In genomic region chr16:70572926-70573270, GRCh38 we compare ENCODE assay signal across 14 cellular contexts. TPM values are rescaled to one million over a fixed set of nuclear protein-coding genes. Genes with fewer than 3 reads are reported as not detected.
DNase-seq lines count a peak whose midpoint lies in the region; ATAC-seq and TF ChIP-seq lines count a peak whose summit lies in the region.
"Had no signal": no experiment of that assay in that cellular context is flagged by ENCODE, and none has a peak within 500 bp of the region (broad histone marks: within the 10 kb centered on the region; RNA-seq: fewer than 3 reads in every experiment).

No MANE protein-coding gene starts in this region.

- no peak overlapping the region for H3K4me2 ChIP-seq in MM.1S (ENCODE audit: low read depth, low read length)

- H3K9ac ChIP-seq in MM.1S (ENCODE audit: low read length) (no peak overlapping the region), liver (ENCODE audit: low read depth in 1 of 2, low read length in 2 of 2) (no peak overlapping the region)

- no peak overlapping the region for H2AFZ ChIP-seq in MM.1S (ENCODE audit: low read length)

- TF ChIP-seq CTCF in MM.1S (IDR thresholded peaks at IDR 0.05; ENCODE audit: low read length): no peak
- no peak for TF ChIP-seq CTCF in ascending aorta (IDR thresholded peaks at IDR 0.05)
- TF ChIP-seq CTCF in liver (IDR thresholded peaks at IDR 0.05; ENCODE audit: low read depth, low read length, missing input control): no peak
- no peak for TF ChIP-seq CTCF in stomach (IDR thresholded peaks at IDR 0.05)

- intact Hi-C loops in ascending aorta (cut with DNase I) (loop anchor here (5.0 to 10.0 kb wide), 2 partner anchors 46 to 172 kb away; no protein-coding TSS in a partner anchor), stomach (cut with DNase I; ENCODE audit: low total_unique reads) (no loop called here), left colon (cut with DNase I, micrococcal nuclease) (no loop called here)

- H3K79me2 ChIP-seq in MM.1S (ENCODE audit: low read length): peaks cover 50% of the 10 kb centered on the region

- no peaks in the 10 kb centered on the region for H3K27me3 ChIP-seq in MM.1S (replicated peaks; ENCODE audit: insufficient read depth, low read length)
- no peaks in the 10 kb centered on the region for H3K27me3 ChIP-seq in ascending aorta
- no peaks in the 10 kb centered on the region for H3K27me3 ChIP-seq in liver (ENCODE audit: control insufficient read depth in 4 of 4, insufficient read depth in 4 of 4, low read length in 3 of 4)
- H3K27me3 ChIP-seq in stomach: no peaks in the 10 kb centered on the region

- no peak for DNase-seq in MM.1S
- DNase-seq in ascending aorta (ENCODE audit: low spot score in 2 of 2): no peak
- DNase-seq in stomach: no peak
- DNase-seq in T-helper 1 cell: no peak
- no peak for DNase-seq in cortex of kidney (lab: John Stamatoyannopoulos, UW)
- DNase-seq in left colon: no peak
- DNase-seq: activated CD4-positive, alpha-beta T cell treated with anti-CD3 and anti-CD28 coated beads for 4 hours; activated naive CD4-positive, alpha-beta T cell treated with Interleukin-2 at 50 U/mL for 16 hours; GOT3; midbrain; NCI-H146; NCI-H774 had no signal

- H3F3A ChIP-seq in MM.1S (ENCODE audit: insufficient read depth, low read length): peaks cover 43% of the 10 kb centered on the region

- 78% methylated on average over 2 of the region's 2 CpGs for WGBS in liver
- 70 to 87% (median 77%) methylated on average over 2 of the region's 2 CpGs for WGBS in stomach, 5 donors

- H4K20me1 ChIP-seq in MM.1S (ENCODE audit: insufficient read depth, low read length): peaks cover 8% of the 10 kb centered on the region; the same call in 1 of the 2 replicates

- TF ChIP-seq EP300 in stomach (IDR thresholded peaks at IDR 0.05): no peak

- H3K4me1 ChIP-seq in MM.1S (ENCODE audit: low read length): peaks cover 65% of the 10 kb centered on the region
- H3K4me1 ChIP-seq in ascending aorta: peaks cover 9 to 39% of the 10 kb centered on the region in 2 donors
- peaks cover 0 to 5% (median 3%) of the 10 kb centered on the region in 4 donors for H3K4me1 ChIP-seq in liver (ENCODE audit: control insufficient read depth in 4 of 4, insufficient read depth in 4 of 4, low read length in 3 of 4)
- H3K4me1 ChIP-seq in stomach: peaks cover 5 to 48% (median 27%) of the 10 kb centered on the region in 4 donors

- TF ChIP-seq POLR2A in stomach (IDR thresholded peaks at IDR 0.05): no peak

- peaks cover 35% of the 10 kb centered on the region for H3K36me3 ChIP-seq in MM.1S (replicated peaks; ENCODE audit: insufficient read depth, low read length)
- peaks cover 47% of the 10 kb centered on the region in 2 donors for H3K36me3 ChIP-seq in ascending aorta
- H3K36me3 ChIP-seq in liver (ENCODE audit: control insufficient read depth in 4 of 4, insufficient read depth in 3 of 4, low read depth in 1 of 4, low read length in 3 of 4): peaks cover 12 to 55% (median 48%) of the 10 kb centered on the region in 4 donors
- peaks cover 50 to 76% (median 74%) of the 10 kb centered on the region in 4 donors for H3K36me3 ChIP-seq in stomach

- no peak for TF ChIP-seq RAD21 in liver (IDR thresholded peaks at IDR 0.05)

- no peak for ATAC-seq in GM21367 (IDR thresholded peaks at IDR 0.05; ENCODE audit: unreplicated experiment)
- ATAC-seq in left colon: no peak

- H3K4me3 ChIP-seq in MM.1S (ENCODE audit: low read length): no peak overlapping the region
- H3K4me3 ChIP-seq in ascending aorta: no peak overlapping the region
- H3K4me3 ChIP-seq in liver (ENCODE audit: low read depth in 1 of 3, low read length in 3 of 3): no peak overlapping the region
- no peak overlapping the region for H3K4me3 ChIP-seq in stomach

- H3K9me2 ChIP-seq in MM.1S (replicated peaks; ENCODE audit: insufficient read depth, low read length): no peaks in the 10 kb centered on the region

- peak overlapping the region; percentile 17; the same call in 1 of the 2 replicates for H3K27ac ChIP-seq in MM.1S (ENCODE audit: low read length)
- H3K27ac ChIP-seq in ascending aorta: peak overlapping the region; percentile 72 to 79
- peak overlapping the region; percentile 31 to 43 for H3K27ac ChIP-seq in liver (ENCODE audit: low read depth in 1 of 2, low read length in 2 of 2)
- peak overlapping the region in 3 of 5 donors; percentile 51 to 66 (median 60) for H3K27ac ChIP-seq in stomach

- H3K9me3 ChIP-seq in MM.1S (replicated peaks; ENCODE audit: insufficient read depth, low read length) (no peaks in the 10 kb centered on the region), ascending aorta (no peaks in the 10 kb centered on the region), liver (ENCODE audit: control insufficient read depth in 4 of 4, low read length in 3 of 4) (no peaks in the 10 kb centered on the region), stomach (no peaks in the 10 kb centered on the region)

TF ChIP-seq in liver, 16 proteins besides CTCF, POLR2A, EP300 and RAD21:
- TF ChIP-seq EGR1 (IDR thresholded peaks at IDR 0.05; ENCODE audit: low read depth in 2 of 2): no peak
- TF ChIP-seq ZBTB33 (IDR thresholded peaks at IDR 0.05): no peak
- TF ChIP-seq HNF4G (IDR thresholded peaks at IDR 0.05): no peak
- TF ChIP-seq MAX (IDR thresholded peaks at IDR 0.05): no peak
- no peak for TF ChIP-seq TAF1 (conservative IDR thresholded peaks at IDR 0.05)

RNA-seq across cellular contexts. Expression of gene SF3B3, which starts 49.3 kb away (rescaled TPM):
- 31.2 TPM for total RNA-seq in ascending aorta
- 10 to 100 TPM; 56.6 to 77.8 TPM for total RNA-seq in liver
- 10 to 100 TPM; 38.9 to 49.8 TPM for polyA plus RNA-seq in liver
- total RNA-seq in stomach: 100 to 1,000 TPM in 3 of 5 donors, 10 to 100 TPM in 2; 59.1 to 141 (median 106) TPM
- 10 to 100 TPM; 30.8 to 82.4 (median 39.4) TPM for polyA plus RNA-seq in stomach
- total RNA-seq in left colon: 100 to 1,000 TPM; 133 to 168 TPM

RNA-seq across cellular contexts. Expression of gene COG4, which starts 49.5 kb away (rescaled TPM):
- total RNA-seq in ascending aorta: 59.1 TPM
- total RNA-seq in liver: 10 to 100 TPM; 27.7 to 59.5 TPM
- polyA plus RNA-seq in liver: 10 to 100 TPM; 15.3 to 26.7 TPM
- 100 to 1,000 TPM in 1 of 5 donors, 10 to 100 TPM in 4; 10.7 to 127 (median 86.9) TPM for total RNA-seq in stomach
- 10 to 100 TPM; 26.6 to 44.6 (median 30.3) TPM for polyA plus RNA-seq in stomach
- 10 to 100 TPM; 49.5 to 54.4 TPM for total RNA-seq in left colon

Comparison
In these comparisons a context has a peak if more than half of its experiments do, and no peak if none do; other contexts are left out.
1. H3K27ac ChIP-seq: peak in every context shown above with its lines; median percentile 76 in ascending aorta; 60 in stomach; 37 in liver; 17 in MM.1S.